ENCODE assay signal across 22 cellular contexts in the genomic region with DNA sequence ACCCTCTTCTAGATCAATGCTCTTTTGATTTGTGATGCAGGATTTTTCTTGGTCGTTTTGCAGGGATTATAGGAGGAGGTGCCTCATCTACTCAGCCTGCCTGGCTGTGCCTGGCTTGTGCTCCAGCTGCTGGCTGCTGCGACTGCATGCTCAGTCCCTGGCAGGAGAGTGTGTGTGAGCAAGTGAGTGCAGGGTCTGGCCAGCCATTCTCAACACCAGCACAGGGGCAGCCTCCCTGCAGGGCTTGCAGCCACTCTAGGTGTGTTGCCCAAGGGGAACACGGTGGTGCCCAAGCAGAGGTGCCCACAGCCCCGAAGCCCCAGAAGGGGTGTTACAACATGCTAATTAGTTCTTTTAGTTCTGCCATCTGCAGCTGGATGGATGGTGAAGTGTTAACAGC. TPM values are rescaled to one million over a fixed set of nuclear protein-coding genes. Genes with fewer than 3 reads are reported as not detected.
A peak's percentile ranks its signal among the peaks of the same experiment; 100 is the strongest.
DNase-seq lines count a peak whose midpoint lies in the region; ATAC-seq, FAIRE-seq and TF ChIP-seq lines count a peak whose summit lies in the region.
"Had no signal": no experiment of that assay in that cellular context is flagged by ENCODE, and none has a peak within 500 bp of the region (broad histone marks: within the 10 kb centered on the region; RNA-seq: fewer than 3 reads in every experiment).

No MANE protein-coding gene starts in this region.

- H3K23me2 ChIP-seq in H1 (ENCODE audit: low read depth, low read length) = no peaks in the 10 kb centered on the region

- no peak overlapping the region for H3K4me3 ChIP-seq in H1 (ENCODE audit: extremely low read depth in 1 of 4, insufficient read depth in 2 of 4, low read depth in 3 of 4, low read length in 4 of 4)
- H3K4me3 ChIP-seq in neural progenitor cell = no peak overlapping the region
- H3K4me3 ChIP-seq: BLaER1 treated with 17β-estradiol and CSF1 and Interleukin-3, amounts not matched to agents 10 nM and 100 nM; HAP-1 had no signal

- no peak overlapping the region for H4K91ac ChIP-seq in H1 (replicated peaks; ENCODE audit: insufficient read length, low read length)

- no peaks in the 10 kb centered on the region for H3K27me3 ChIP-seq in H1 (replicated peaks in 1 of 4; ENCODE audit: control insufficient read depth in 3 of 4, extremely low read depth in 1 of 4, insufficient read depth in 3 of 4, low read length in 3 of 4)
- no peaks in the 10 kb centered on the region for H3K27me3 ChIP-seq in neural progenitor cell
- H3K27me3 ChIP-seq: BLaER1 treated with 17β-estradiol and CSF1 and Interleukin-3, amounts not matched to agents 10 nM and 100 nM had no signal

- H2AFZ ChIP-seq in H1 (ENCODE audit: low read length) = peak overlapping the region; percentile 16; the same call in 1 of the 2 replicates
- H2AFZ ChIP-seq in neural progenitor cell (replicated peaks) = peak overlapping the region; percentile 44

- TF ChIP-seq RAD21 in H1 (IDR thresholded peaks at IDR 0.05 in 1 of 2, conservative IDR thresholded peaks at IDR 0.05 in 1 of 2; ENCODE audit: low read depth in 2 of 2, low read length in 2 of 2) = no peak

- no peak overlapping the region for H3K23ac ChIP-seq in H1 (ENCODE audit: insufficient read length)

- H3K56ac ChIP-seq in H1 (replicated peaks; ENCODE audit: insufficient read length, low read depth, low read length) = no peak overlapping the region

- H4K20me1 ChIP-seq in H1 (replicated peaks in 1 of 2; ENCODE audit: control insufficient read depth in 1 of 2, insufficient read depth in 2 of 2, low read length in 2 of 2) (no peaks in the 10 kb centered on the region), neural progenitor cell (ENCODE audit: low read depth) (no peaks in the 10 kb centered on the region)
- H4K20me1 ChIP-seq: BLaER1 treated with 17β-estradiol and CSF1 and Interleukin-3, amounts not matched to agents 10 nM and 100 nM had no signal

- TF ChIP-seq EP300 in H1 (IDR thresholded peaks at IDR 0.05; ENCODE audit: borderline replicate concordance in 1 of 2, low read depth in 2 of 2, low read length in 2 of 2) = no peak

- POLR2A ChIA-PET in H1 (lab: Charles Lee; ENCODE audit: partially characterized antibody) = no interaction called here

- no peak overlapping the region for H3K14ac ChIP-seq in H1 (ENCODE audit: insufficient read length)

- no peak overlapping the region for H4K5ac ChIP-seq in H1 (ENCODE audit: insufficient read length, low read depth, low read length)

- H3K4me2 ChIP-seq in H1 (ENCODE audit: insufficient read depth in 1 of 2, low read depth in 2 of 2, low read length in 2 of 2) (no peak overlapping the region), neural progenitor cell (no peak overlapping the region)

- H3K9me3 ChIP-seq in H1 (ENCODE audit: insufficient read depth in 2 of 2, low read depth in 1 of 2, low read length in 1 of 2) = no peaks in the 10 kb centered on the region
- H3K9me3 ChIP-seq in neural progenitor cell (ENCODE audit: low read depth) = no peaks in the 10 kb centered on the region
- H3K9me3 ChIP-seq: BLaER1 treated with 17β-estradiol and CSF1 and Interleukin-3, amounts not matched to agents 10 nM and 100 nM; HAP-1 had no signal

- no peaks in the 10 kb centered on the region for H3K9me3 Mint-ChIP-seq in activated naive CD4-positive, alpha-beta T cell treated with anti-CD3 and anti-CD28 coated beads, Interleukin-2, amount 10 ng/mL, durations not matched to agents 7 days and 5 days
- H3K9me3 Mint-ChIP-seq in neural progenitor cell = no peaks in the 10 kb centered on the region

- peaks cover 0 to 2% (median 0%) of the 10 kb centered on the region in 4 experiments; a peak in 2 of 7 replicates for H3K4me1 ChIP-seq in H1 (replicated peaks in 1 of 4; ENCODE audit: control insufficient read depth in 3 of 4, insufficient read depth in 4 of 4, low read length in 3 of 4)
- no peaks in the 10 kb centered on the region for H3K4me1 ChIP-seq in neural progenitor cell
- H3K4me1 ChIP-seq: HAP-1 had no signal

- no peak overlapping the region for H2BK15ac ChIP-seq in H1 (ENCODE audit: low read length)

- CTCF ChIA-PET in activated naive CD4-positive, alpha-beta T cell treated with anti-CD3 and anti-CD28 coated beads, Interleukin-2, amount 10 ng/mL, durations not matched to agents 7 days and 5 days (lab: Charles Lee) = no interaction called here
- CTCF ChIA-PET in H1 (lab: Charles Lee; ENCODE audit: partially characterized antibody) = interaction anchor here (0.6 to 2.8 kb wide), 2 partner anchors 13 to 151 kb away, joined by 4 to 9 read pairs; no protein-coding TSS in a partner anchor

- FAIRE-seq in H1 (lab: Jason Lieb, UNC) = no peak
- FAIRE-seq: HTR-8/SVneo had no signal

- no peak overlapping the region for H2BK120ac ChIP-seq in H1 (replicated peaks; ENCODE audit: low read depth, low read length)

- no peak overlapping the region for H3K4ac ChIP-seq in H1 (replicated peaks; ENCODE audit: insufficient read length, low read depth, low read length)

- TF ChIP-seq POLR2A in H1 (IDR thresholded peaks at IDR 0.05; ENCODE audit: control extremely low read depth in 1 of 2, low read depth in 2 of 2, low read length in 2 of 2) = no peak

- no peak overlapping the region for H3K18ac ChIP-seq in H1 (ENCODE audit: extremely low read depth, low read length)

- no peak overlapping the region for H2BK5ac ChIP-seq in H1 (ENCODE audit: low read depth, low read length)

- no peak overlapping the region for H2AK5ac ChIP-seq in H1 (ENCODE audit: low read depth, low read length)

- WGBS in H1 (ENCODE audit: extremely low coverage in 1 of 2, insufficient coverage in 1 of 2, insufficient read length in 1 of 2, insufficient replicate concordance in 2 of 2, low coverage in 1 of 2, low lambda C conversion rate in 2 of 2, missing lambda C conversion rate in 1 of 2), 2 experiments = 88% methylated on average over 4 of the region's 4 CpGs; no CpG with 5 or more reads in 1 of the 2 experiments

- peak overlapping the region; percentile 21 for H3K27ac Mint-ChIP-seq in activated naive CD4-positive, alpha-beta T cell treated with anti-CD3 and anti-CD28 coated beads, Interleukin-2, amount 10 ng/mL, durations not matched to agents 7 days and 5 days
- no peak overlapping the region for H3K27ac Mint-ChIP-seq in neural progenitor cell

- no peak overlapping the region for H2BK12ac ChIP-seq in H1 (ENCODE audit: low read depth, low read length)

- H3K9ac ChIP-seq in H1 (replicated peaks in 1 of 4; ENCODE audit: extremely low read depth in 1 of 4, low read depth in 3 of 4, low read length in 3 of 4) (no peak overlapping the region), neural progenitor cell (no peak overlapping the region)

- TF ChIP-seq CTCF in H1 (IDR thresholded peaks at IDR 0.05; ENCODE audit: control extremely low read depth in 1 of 3, insufficient read depth in 1 of 3, low read depth in 1 of 3, low read length in 3 of 3) = no peak
- TF ChIP-seq CTCF in neural progenitor cell (IDR thresholded peaks at IDR 0.05) = no peak

- no peaks in the 10 kb centered on the region for H3K36me3 ChIP-seq in H1 (ENCODE audit: control insufficient read depth in 2 of 4, insufficient read depth in 4 of 4, low read length in 3 of 4)
- no peaks in the 10 kb centered on the region for H3K36me3 ChIP-seq in neural progenitor cell
- H3K36me3 ChIP-seq: BLaER1 treated with 17β-estradiol and CSF1 and Interleukin-3, amounts not matched to agents 10 nM and 100 nM; HAP-1 had no signal

- no peaks in the 10 kb centered on the region for H3K79me1 ChIP-seq in H1 (ENCODE audit: low read depth, low read length)

- no peaks in the 10 kb centered on the region for H3F3A ChIP-seq in neural progenitor cell (ENCODE audit: low read depth)

- no peak for DNase-seq in activated naive CD4-positive, alpha-beta T cell treated with anti-CD3 and anti-CD28 coated beads, Interleukin-2, amount 10 ng/mL, durations not matched to agents 7 days and 5 days
- DNase-seq in activated naive CD4-positive, alpha-beta T cell (lab: John Stamatoyannopoulos, UW) = no peak
- DNase-seq in H1 (ENCODE audit: low read depth in 1 of 2, low spot score in 2 of 2) (peak in 1 of 2 experiments; percentile 47), neural progenitor cell (ENCODE audit: low spot score) (peak; percentile 14), SKM-1 (lab: John Stamatoyannopoulos, UW; ENCODE audit: unreplicated experiment) (no peak)
- DNase-seq: 8988T, GDM1, KG1, NCI-H1092 treated with DMSO at 0.1 percent for 48 hours, NCI-H1436 treated with DMSO at 0.1 percent for 48 hours, NCI-H1930, NCI-H2227 treated with DMSO at 0.1 percent for 48 hours, NCI-H510A, NCI-H748 treated with DMSO at 0.1 percent for 48 hours, SHP77, SW 1271 had no signal

- no peaks in the 10 kb centered on the region for H3K27me3 Mint-ChIP-seq in activated naive CD4-positive, alpha-beta T cell treated with anti-CD3 and anti-CD28 coated beads, Interleukin-2, amount 10 ng/mL, durations not matched to agents 7 days and 5 days
- H3K27me3 Mint-ChIP-seq in neural progenitor cell (ENCODE audit: insufficient read depth, low read depth) = no peaks in the 10 kb centered on the region

- no peak overlapping the region for H3K4me3 Mint-ChIP-seq in activated naive CD4-positive, alpha-beta T cell treated with anti-CD3 and anti-CD28 coated beads, Interleukin-2, amount 10 ng/mL, durations not matched to agents 7 days and 5 days
- H3K4me3 Mint-ChIP-seq in neural progenitor cell = no peak overlapping the region

- ATAC-seq in GM18520 (IDR thresholded peaks at IDR 0.05; ENCODE audit: unreplicated experiment) = no peak
- ATAC-seq in HG03280 (IDR thresholded peaks at IDR 0.05; ENCODE audit: unreplicated experiment) = no peak
- no peak for ATAC-seq in GM19035 (IDR thresholded peaks at IDR 0.05; ENCODE audit: unreplicated experiment)

- no peak overlapping the region for H3K27ac ChIP-seq in H1 (ENCODE audit: low read depth, low read length)
- no peak overlapping the region for H3K27ac ChIP-seq in neural progenitor cell

- H3K36me3 Mint-ChIP-seq in activated naive CD4-positive, alpha-beta T cell treated with anti-CD3 and anti-CD28 coated beads, Interleukin-2, amount 10 ng/mL, durations not matched to agents 7 days and 5 days = no peaks in the 10 kb centered on the region
- no peaks in the 10 kb centered on the region for H3K36me3 Mint-ChIP-seq in neural progenitor cell

- no peak overlapping the region; the same call in none of the 2 replicates for H4K8ac ChIP-seq in H1 (ENCODE audit: extremely low read depth, insufficient read depth, low read length)

- no peaks in the 10 kb centered on the region for H3K4me1 Mint-ChIP-seq in activated naive CD4-positive, alpha-beta T cell treated with anti-CD3 and anti-CD28 coated beads, Interleukin-2, amount 10 ng/mL, durations not matched to agents 7 days and 5 days
- no peaks in the 10 kb centered on the region for H3K4me1 Mint-ChIP-seq in neural progenitor cell

- H3K79me2 ChIP-seq in H1 (ENCODE audit: control insufficient read depth in 1 of 2, insufficient read depth in 2 of 2, low read length in 2 of 2) (no peaks in the 10 kb centered on the region), neural progenitor cell (ENCODE audit: low read depth) (no peaks in the 10 kb centered on the region)

- H2BK20ac ChIP-seq in H1 (ENCODE audit: low read length) = no peak overlapping the region

RNA-seq across cellular contexts. Expression of gene SPATA17, which starts 43.2 kb away (rescaled TPM):
- total RNA-seq in H1 (2021; fragmentation: NEBNext Ultra II Directional; extraction: Animal tissue kit (Norgen Biotek cat#: 25700)) = 0.48 and 0.69 TPM in 2 replicates
- polyA plus RNA-seq in H1 (2011; rRNA removed) = 0.09 and 0.17 TPM in 2 replicates
- 0.39 TPM for polyA plus RNA-seq in H1 (2011; cell fraction: cytosol; rRNA removed)
- 0.21 TPM for polyA plus RNA-seq in H1 (2011; cell fraction: nucleus; rRNA removed)
- 0.19 to 0.48 TPM (median 0.40 TPM) in 4 replicates for polyA plus RNA-seq in H1 (2012, experiment 1 of 2)
- polyA plus RNA-seq in H1 (2012, experiment 2 of 2) = not detected
- polyA plus RNA-seq in H1 (2013, experiment 1 of 2) = 0.63 TPM
- polyA plus RNA-seq in H1 (2013, experiment 2 of 2) = 0.35 TPM
- polyA minus RNA-seq in H1 (2011; rRNA and poly(A)+ RNA removed) = 0.32 and 0.41 TPM in 2 replicates
- polyA minus RNA-seq in H1 (2011; cell fraction: cytosol; rRNA and poly(A)+ RNA removed) = not detected
- polyA minus RNA-seq in H1 (2011; cell fraction: nucleus; rRNA and poly(A)+ RNA removed) = 0.40 TPM
- 1.6 and 2.1 TPM in 2 replicates for total RNA-seq in neural progenitor cell (ENCODE audit: low replicate concordance)

RNA-seq across cellular contexts. Expression of gene GPATCH2, which starts 43.4 kb away (rescaled TPM):
- total RNA-seq in H1 (2021; fragmentation: NEBNext Ultra II Directional; extraction: Animal tissue kit (Norgen Biotek cat#: 25700)) = 12.2 and 13.1 TPM in 2 replicates
- polyA plus RNA-seq in H1 (2011; rRNA removed) = 2.8 and 3.9 TPM in 2 replicates
- polyA plus RNA-seq in H1 (2011; cell fraction: cytosol; rRNA removed) = 5.6 TPM
- polyA plus RNA-seq in H1 (2011; cell fraction: nucleus; rRNA removed) = 3.0 TPM
- polyA plus RNA-seq in H1 (2012, experiment 1 of 2) = 4.7 to 9.0 TPM (median 5.6 TPM) in 4 replicates
- 0.52 TPM for polyA plus RNA-seq in H1 (2012, experiment 2 of 2)
- 7.8 TPM for polyA plus RNA-seq in H1 (2013, experiment 1 of 2)
- polyA plus RNA-seq in H1 (2013, experiment 2 of 2) = 7.3 TPM
- 8.7 and 12.4 TPM in 2 replicates for polyA minus RNA-seq in H1 (2011; rRNA and poly(A)+ RNA removed)
- 9.0 TPM for polyA minus RNA-seq in H1 (2011; cell fraction: cytosol; rRNA and poly(A)+ RNA removed)
- 24.7 TPM for polyA minus RNA-seq in H1 (2011; cell fraction: nucleus; rRNA and poly(A)+ RNA removed)
- total RNA-seq in neural progenitor cell (ENCODE audit: low replicate concordance) = 27.8 and 39.3 TPM in 2 replicates
